Comparison of ENCODE assay signal across 8 cellular contexts in genomic region chr13:108226184-108226583, GRCh38. TPM values are rescaled to one million over a fixed set of nuclear protein-coding genes. Genes with fewer than 3 reads are reported as not detected.
DNase-seq lines count a peak whose midpoint lies in the region; ATAC-seq lines count a peak whose summit lies in the region.
"Had no signal": no experiment of that assay in that cellular context is flagged by ENCODE, and none has a peak within 500 bp of the region (broad histone marks: within the 10 kb centered on the region; RNA-seq: fewer than 3 reads in every experiment).

No MANE protein-coding gene starts in this region.

- no peaks in the 10 kb centered on the region for H3K36me3 Mint-ChIP-seq in natural killer cell treated with Interleukin-12 subunit alpha and Interleukin-12 subunit beta and Interleukin-15 and Interleukin-18, amount 100 ng/mL, for 72 hours

- peak overlapping the region; percentile 19 for H3K4me3 Mint-ChIP-seq in natural killer cell treated with Interleukin-12 subunit alpha and Interleukin-12 subunit beta and Interleukin-15 and Interleukin-18, amount 100 ng/mL, for 72 hours

- no peaks in the 10 kb centered on the region for H3K27me3 Mint-ChIP-seq in natural killer cell treated with Interleukin-12 subunit alpha and Interleukin-12 subunit beta and Interleukin-15 and Interleukin-18, amount 100 ng/mL, for 72 hours

- H3K4me1 Mint-ChIP-seq in natural killer cell treated with Interleukin-12 subunit alpha and Interleukin-12 subunit beta and Interleukin-15 and Interleukin-18, amount 100 ng/mL, for 72 hours (ENCODE audit: low read depth in 2 of 2) = peaks cover 29 to 32% of the 10 kb centered on the region in 2 donors

- peak; percentile 57 for DNase-seq in NCI-H774 (lab: John Stamatoyannopoulos, UW)
- DNase-seq in natural killer cell treated with Interleukin-12 subunit alpha and Interleukin-12 subunit beta and Interleukin-15 and Interleukin-18, amount 100 ng/mL, for 72 hours (ENCODE audit: low spot score) = no peak
- DNase-seq in activated naive CD4-positive, alpha-beta T cell treated with Interleukin-2 at 50 U/mL for 16 hours = no peak
- DNase-seq in T-helper 9 cell = no peak
- DNase-seq in activated CD4-positive, alpha-beta T cell treated with anti-CD3 and anti-CD28 coated beads for 1 hour = no peak
- DNase-seq: NCI-H526 had no signal

- peak; percentile 32 for ATAC-seq in GM18870 (IDR thresholded peaks at IDR 0.05; ENCODE audit: unreplicated experiment)
- ATAC-seq in HG02852 (IDR thresholded peaks at IDR 0.05; ENCODE audit: unreplicated experiment) = peak; percentile 38
- ATAC-seq in natural killer cell treated with Interleukin-12 subunit alpha and Interleukin-12 subunit beta and Interleukin-15 and Interleukin-18, amount 100 ng/mL, for 72 hours = peak in 1 of 2 donors; percentile 36

- peak overlapping the region in 1 of 2 donors; percentile 34 for H3K27ac Mint-ChIP-seq in natural killer cell treated with Interleukin-12 subunit alpha and Interleukin-12 subunit beta and Interleukin-15 and Interleukin-18, amount 100 ng/mL, for 72 hours

- no peaks in the 10 kb centered on the region for H3K9me3 Mint-ChIP-seq in natural killer cell treated with Interleukin-12 subunit alpha and Interleukin-12 subunit beta and Interleukin-15 and Interleukin-18, amount 100 ng/mL, for 72 hours

RNA-seq across cellular contexts. Expression of gene ABHD13, which starts 8.0 kb away (rescaled TPM):
- total RNA-seq in natural killer cell treated with Interleukin-12 subunit alpha and Interleukin-12 subunit beta and Interleukin-15 and Interleukin-18, amount 100 ng/mL, for 72 hours = 1 to 10 TPM; 6.5 to 9.9 TPM

RNA-seq across cellular contexts. Expression of gene LIG4, which starts 10.8 kb away (rescaled TPM):
- total RNA-seq in natural killer cell treated with Interleukin-12 subunit alpha and Interleukin-12 subunit beta and Interleukin-15 and Interleukin-18, amount 100 ng/mL, for 72 hours = 10 to 100 TPM; 13.7 to 21.8 TPM

RNA-seq across cellular contexts. Expression of gene TNFSF13B, which starts 43.3 kb away (rescaled TPM):
- 1 to 10 TPM; 3.0 to 4.0 TPM for total RNA-seq in natural killer cell treated with Interleukin-12 subunit alpha and Interleukin-12 subunit beta and Interleukin-15 and Interleukin-18, amount 100 ng/mL, for 72 hours
